Comparison of ENCODE assay signal across 1 cellular context in genomic region chr3:31354373-31354772, GRCh38.
TF ChIP-seq lines count a peak whose summit lies in the region.

No MANE protein-coding gene starts in this region.

TF ChIP-seq in HepG2, 621 proteins besides CTCF, POLR2A, EP300 and RAD21 (continued from another document):
- TF ChIP-seq ZNF558 (CRISPR knock-in tag; IDR thresholded peaks at IDR 0.05; ENCODE audit: borderline replicate concordance) (no peak), SMYD3 (CRISPR knock-in tag; IDR thresholded peaks at IDR 0.05) (no peak)
